In genomic region chr2:217877866-217878265, GRCh38 we compare ENCODE assay signal across 12 cellular contexts.
"Had no signal": no experiment of that assay in that cellular context is flagged by ENCODE, and none has a peak within 500 bp of the region (broad histone marks: within the 10 kb centered on the region; RNA-seq: fewer than 3 reads in every experiment).

No MANE protein-coding gene starts in this region.

- DNase-seq: activated B cell treated with CpG ODN at 0.5 μM for 24 hours; activated CD4-positive, alpha-beta T cell treated with anti-CD3 and anti-CD28 coated beads for 48 hours; activated CD8-positive, alpha-beta T cell treated with anti-CD3 and anti-CD28 coated beads for 36 hours; activated naive CD8-positive, alpha-beta T cell treated with anti-CD3 and anti-CD28 coated beads, Interleukin-2, amount 10 ng/mL, durations not matched to agents 7 days and 5 days; activated T-cell treated with anti-CD3 and anti-CD28 coated beads, Interleukin-2, amount 50 U/mL, for 72 hours; effector memory CD8-positive, alpha-beta T cell; ovary; stimulated activated CD4-positive, alpha-beta T cell treated with anti-CD3 and anti-CD28 coated beads, Interleukin-1b, Interleukin-23, amount 100 ng/mL, for 48 hours; stomach; SW 1271 had no signal

- H3K36me3 ChIP-seq: ovary had no signal

- H3K4me2 ChIP-seq: hepatocyte had no signal

- H3K27me3 ChIP-seq: hepatocyte, ovary, stomach, tibial nerve had no signal

- H2AFZ ChIP-seq: hepatocyte had no signal

- H3K9me3 ChIP-seq: ovary, stomach, tibial nerve had no signal

- H3K27ac ChIP-seq: hepatocyte had no signal

- H3K4me3 ChIP-seq: hepatocyte, ovary, stomach, tibial nerve had no signal

- ATAC-seq: activated CD8-positive, alpha-beta T cell treated with anti-CD3 and anti-CD28 coated beads for 36 hours; activated T-cell treated with anti-CD3 and anti-CD28 coated beads, Interleukin-2, amount 50 U/mL, for 72 hours; effector memory CD8-positive, alpha-beta T cell had no signal
